Comparison of ENCODE assay signal across 15 cellular contexts in genomic region chr6:105748737-105749161, GRCh38.
DNase-seq lines count a peak whose midpoint lies in the region; ATAC-seq, FAIRE-seq and TF ChIP-seq lines count a peak whose summit lies in the region.
"Had no signal": no experiment of that assay in that cellular context is flagged by ENCODE, and none has a peak within 500 bp of the region (broad histone marks: within the 10 kb centered on the region; RNA-seq: fewer than 3 reads in every experiment).

No MANE protein-coding gene starts in this region.

- ATAC-seq in foreskin keratinocyte (peak; percentile 72), GM18867 (IDR thresholded peaks at IDR 0.05; ENCODE audit: unreplicated experiment) (no peak)
- ATAC-seq: activated CD8-positive, alpha-beta T cell treated with anti-CD3 and anti-CD28 coated beads, Interleukin-2, amount 10 ng/mL, durations not matched to agents 7 days and 5 days; left colon had no signal

- H3K9me3 ChIP-seq in AG04450 (ENCODE audit: control insufficient read depth, insufficient read depth, low read length): no peaks in the 10 kb centered on the region

- TF ChIP-seq CTCF in AG04450 (IDR thresholded peaks at IDR 0.05; ENCODE audit: low read depth, low read length) (0 out of 2 replicates have a peak, but pooled peaks have one; percentile 8), foreskin keratinocyte (conservative IDR thresholded peaks at IDR 0.05) (peak; percentile 26)

- H3K4me3 ChIP-seq in AG04450 (ENCODE audit: low read depth, low read length): no peak overlapping the region

- CTCF ChIA-PET in AG04450 (lab: Charles Lee): interaction anchor here (0.6 kb wide), 1 partner anchor 162 kb away, joined by 4 read pairs; no protein-coding TSS in a partner anchor

- H3K27me3 ChIP-seq in AG04450 (ENCODE audit: control insufficient read depth, insufficient read depth, low read length) (no peaks in the 10 kb centered on the region), foreskin keratinocyte (no peaks in the 10 kb centered on the region)

- H3K4me1 ChIP-seq in foreskin keratinocyte: no peaks in the 10 kb centered on the region

- H3K27ac ChIP-seq in AG04450 (ENCODE audit: low read depth, low read length): no peak overlapping the region
- peak overlapping the region; percentile 48 for H3K27ac ChIP-seq in foreskin keratinocyte
- H3K27ac ChIP-seq: C4-2B had no signal

- DNase-seq in AG04450 (ENCODE audit: low read depth, low spot score) (peak; percentile 33), GM19239 (ENCODE audit: insufficient read length, low spot score) (no peak), RCC 7860 (ENCODE audit: low spot score) (peak; percentile 87), foreskin keratinocyte (no peak), NCI-H69 (lab: John Stamatoyannopoulos, UW) (no peak), NCI-H1417 treated with DMSO at 0.1 percent for 48 hours (lab: John Stamatoyannopoulos, UW) (no peak), ecto neural progenitor cell (ENCODE audit: low spot score) (no peak)
- DNase-seq: activated CD8-positive, alpha-beta T cell treated with anti-CD3 and anti-CD28 coated beads, Interleukin-2, amount 10 ng/mL, durations not matched to agents 7 days and 5 days; activated naive CD8-positive, alpha-beta T cell treated with anti-CD3 and anti-CD28 coated beads for 36 hours; endodermal cell; left colon; NCI-H2081 had no signal

- POLR2A ChIA-PET in AG04450 (lab: Yijun Ruan, JAX): no interaction called here

- FAIRE-seq in GM19239 (lab: Jason Lieb, UNC): peak; percentile 69
- FAIRE-seq in RCC 7860 (lab: Jason Lieb, UNC): peak; percentile 12
- FAIRE-seq: HTR-8/SVneo had no signal

Comparison
In these comparisons a context has a peak if more than half of its experiments do, and no peak if none do; other contexts are left out.
1. DNase-seq: peak in AG04450 (single experiment) and RCC 7860 (single experiment); none in GM19239 (single experiment), foreskin keratinocyte (0 of 2), NCI-H69 (single experiment), NCI-H1417 treated with DMSO at 0.1 percent for 48 hours (single experiment) and ecto neural progenitor cell (single experiment).